ENCODE assay signal across 24 cellular contexts in the genomic region with DNA sequence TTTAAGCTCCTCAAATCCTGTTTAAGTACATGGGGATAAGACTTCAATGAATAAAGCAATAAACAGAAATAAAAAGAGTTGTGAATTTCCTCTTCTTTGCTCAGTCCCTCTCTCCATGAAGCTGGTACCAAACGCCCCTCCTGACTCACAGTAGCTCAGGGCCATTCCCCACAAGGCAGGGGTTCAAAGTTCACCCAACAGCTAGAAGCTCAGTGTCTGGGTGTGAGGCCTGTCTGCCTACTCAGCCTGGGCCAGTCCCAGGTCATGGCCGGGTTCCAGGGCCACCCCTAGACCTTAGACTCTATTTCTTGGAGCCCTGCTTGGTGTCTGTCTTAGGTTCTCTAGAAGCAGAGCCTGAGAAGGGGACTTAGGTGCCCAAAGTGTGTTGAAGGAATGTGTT.
"Had no signal": no experiment of that assay in that cellular context is flagged by ENCODE, and none has a peak within 500 bp of the region (broad histone marks: within the 10 kb centered on the region; RNA-seq: fewer than 3 reads in every experiment).

No MANE protein-coding gene starts in this region.

- H3K36me3 Mint-ChIP-seq: activated naive CD4-positive, alpha-beta T cell treated with anti-CD3 and anti-CD28 coated beads, Interleukin-2, amount 50 U/mL, for 24 hours; naive thymus-derived CD4-positive, alpha-beta T cell had no signal

- ATAC-seq: foreskin keratinocyte; heart left ventricle; left ventricle myocardium superior; naive thymus-derived CD4-positive, alpha-beta T cell; right cardiac atrium had no signal

- H3K4me3 ChIP-seq: esophagus muscularis mucosa, heart left ventricle, thoracic aorta, upper lobe of left lung, vagina had no signal

- H3K4me1 Mint-ChIP-seq: activated CD4-positive, alpha-beta memory T cell treated with anti-CD3 and anti-CD28 coated beads, Interleukin-2, amount 10 ng/mL, durations not matched to agents 7 days and 5 days; activated CD4-positive, alpha-beta T cell treated with anti-CD3 and anti-CD28 coated beads, Interleukin-2, amount 10 ng/mL, durations not matched to agents 24 days and 14 days; activated naive CD4-positive, alpha-beta T cell treated with anti-CD3 and anti-CD28 coated beads, Interleukin-2, amount 50 U/mL, for 24 hours; central memory CD8-positive, alpha-beta T cell; naive thymus-derived CD4-positive, alpha-beta T cell had no signal

- H3K4me1 ChIP-seq: esophagus muscularis mucosa, foreskin keratinocyte, heart left ventricle, upper lobe of left lung, vagina had no signal

- H3K27ac Mint-ChIP-seq: activated CD4-positive, alpha-beta memory T cell treated with anti-CD3 and anti-CD28 coated beads, Interleukin-2, amount 10 ng/mL, durations not matched to agents 7 days and 5 days; activated CD4-positive, alpha-beta T cell treated with anti-CD3 and anti-CD28 coated beads, Interleukin-2, amount 10 ng/mL, durations not matched to agents 24 days and 14 days; activated naive CD4-positive, alpha-beta T cell treated with anti-CD3 and anti-CD28 coated beads, Interleukin-2, amount 50 U/mL, for 24 hours; activated T-cell treated with anti-CD3 and anti-CD28 coated beads, Interleukin-2, amount 50 U/mL, for 24 hours; naive thymus-derived CD4-positive, alpha-beta T cell; stimulated activated naive CD8-positive, alpha-beta T cell treated with anti-CD3 and anti-CD28 coated beads, Interleukin-15, Interleukin-2, amounts not matched to agents 100 ng/mL and 50 ng/mL, for 24 hours had no signal

- H3K27me3 ChIP-seq: foreskin keratinocyte, upper lobe of left lung, vagina had no signal

- H3K9me3 ChIP-seq: esophagus muscularis mucosa, heart left ventricle, thoracic aorta, upper lobe of left lung, vagina had no signal

- H3K36me3 ChIP-seq: esophagus muscularis mucosa, heart left ventricle, thoracic aorta, upper lobe of left lung, vagina had no signal

- DNase-seq: activated CD4-positive, alpha-beta memory T cell treated with anti-CD3 and anti-CD28 coated beads, Interleukin-2, amount 10 ng/mL, durations not matched to agents 7 days and 5 days; activated CD4-positive, alpha-beta T cell treated with anti-CD3 and anti-CD28 coated beads, Interleukin-2, amount 10 ng/mL, durations not matched to agents 24 days and 14 days; activated CD4-positive, CD25-positive, alpha-beta regulatory T cell treated with anti-CD3 and anti-CD28 coated beads, Interleukin-2, amount 50 U/mL, for 72 hours; activated CD8-positive, alpha-beta memory T cell treated with anti-CD3 and anti-CD28 coated beads, Interleukin-2, amount 50 U/mL, for 48 hours; activated gamma-delta T cell treated with Interleukin-2 at 50 U/mL for 16 hours; activated T-cell treated with anti-CD3 and anti-CD28 coated beads, Interleukin-2, amount 50 U/mL, for 24 hours; dermis blood vessel endothelial cell; effector CD4-positive, alpha-beta T cell; foreskin keratinocyte; heart left ventricle; left ventricle myocardium superior; mammary epithelial cell; naive thymus-derived CD4-positive, alpha-beta T cell; right cardiac atrium; stimulated activated CD4-positive, alpha-beta T cell treated with anti-CD3 and anti-CD28 coated beads, Interleukin-12 subunit alpha, Interleukin-12 subunit beta, amount 100 ng/mL, for 4 hours; stimulated activated CD4-positive, alpha-beta T cell treated with anti-CD3 and anti-CD28 coated beads, Interleukin-4, amount 100 ng/mL, for 1 hour; T-helper 9 cell; upper lobe of left lung had no signal

- H3K27me3 Mint-ChIP-seq: activated CD4-positive, alpha-beta T cell treated with anti-CD3 and anti-CD28 coated beads, Interleukin-2, amount 10 ng/mL, durations not matched to agents 24 days and 14 days had no signal

- H3K4me3 Mint-ChIP-seq: activated CD4-positive, alpha-beta memory T cell treated with anti-CD3 and anti-CD28 coated beads, Interleukin-2, amount 10 ng/mL, durations not matched to agents 7 days and 5 days; activated CD4-positive, alpha-beta T cell treated with anti-CD3 and anti-CD28 coated beads, Interleukin-2, amount 10 ng/mL, durations not matched to agents 24 days and 14 days; activated naive CD4-positive, alpha-beta T cell treated with anti-CD3 and anti-CD28 coated beads, Interleukin-2, amount 50 U/mL, for 24 hours; activated T-cell treated with anti-CD3 and anti-CD28 coated beads, Interleukin-2, amount 50 U/mL, for 24 hours; central memory CD8-positive, alpha-beta T cell; naive thymus-derived CD4-positive, alpha-beta T cell; stimulated activated naive CD8-positive, alpha-beta T cell treated with anti-CD3 and anti-CD28 coated beads, Interleukin-15, Interleukin-2, amounts not matched to agents 100 ng/mL and 50 ng/mL, for 24 hours had no signal

- H3K9me3 Mint-ChIP-seq: activated CD4-positive, alpha-beta memory T cell treated with anti-CD3 and anti-CD28 coated beads, Interleukin-2, amount 10 ng/mL, durations not matched to agents 7 days and 5 days; activated CD4-positive, alpha-beta T cell treated with anti-CD3 and anti-CD28 coated beads, Interleukin-2, amount 10 ng/mL, durations not matched to agents 24 days and 14 days; activated naive CD4-positive, alpha-beta T cell treated with anti-CD3 and anti-CD28 coated beads, Interleukin-2, amount 50 U/mL, for 24 hours; activated T-cell treated with anti-CD3 and anti-CD28 coated beads, Interleukin-2, amount 50 U/mL, for 24 hours; central memory CD8-positive, alpha-beta T cell; naive thymus-derived CD4-positive, alpha-beta T cell; stimulated activated naive CD8-positive, alpha-beta T cell treated with anti-CD3 and anti-CD28 coated beads, Interleukin-15, Interleukin-2, amounts not matched to agents 100 ng/mL and 50 ng/mL, for 24 hours had no signal

- H3K27ac ChIP-seq: esophagus muscularis mucosa, foreskin keratinocyte, heart left ventricle, thoracic aorta, upper lobe of left lung, vagina had no signal
